8 cellular contexts compared by ENCODE assay signal in genomic region chr7:123533929-123534382, GRCh38. TPM values are rescaled to one million over a fixed set of nuclear protein-coding genes. Genes with fewer than 3 reads are reported as not detected.
A peak's percentile ranks its signal among the peaks of the same experiment; 100 is the strongest.
DNase-seq lines count a peak whose midpoint lies in the region; ATAC-seq and TF ChIP-seq lines count a peak whose summit lies in the region.

No MANE protein-coding gene starts in this region.

- CTCF ChIA-PET in CD4-positive, alpha-beta memory T cell (lab: Charles Lee; ENCODE audit: partially characterized antibody), result interaction anchor here (1.6 to 3.0 kb wide), 3 partner anchors 23 to 41 kb away, joined by 4 to 49 read pairs (median 24); partner anchors contain the start of gene NDUFA5
- CTCF ChIA-PET in HEK293T (lab: Yijun Ruan, JAX), result no interaction called here

- intact Hi-C loops in CD4-positive, alpha-beta memory T cell (cut with micrococcal nuclease), result loop anchor here (1.0 to 10.0 kb wide), 3 partner anchors 23 to 1391 kb away; partner anchors contain the start of genes NDUFA5, POT1 and WASL
- intact Hi-C loops in transverse colon (cut with DNase I; ENCODE audit: low total_unique reads), result no loop called here

- peaks cover 26% of the 10 kb centered on the region for H3K4me1 ChIP-seq in CD4-positive, alpha-beta memory T cell (ENCODE audit: insufficient read depth, low read length)
- H3K4me1 ChIP-seq in transverse colon, result peaks cover 0 to 19% (median 6%) of the 10 kb centered on the region in 4 donors

- no peaks in the 10 kb centered on the region for H3K36me3 Mint-ChIP-seq in CD4-positive, alpha-beta memory T cell
- H3K36me3 Mint-ChIP-seq in activated naive CD8-positive, alpha-beta T cell treated with anti-CD3 and anti-CD28 coated beads for 36 hours, result no peaks in the 10 kb centered on the region

- POLR2A ChIA-PET in CD4-positive, alpha-beta memory T cell (lab: Charles Lee; ENCODE audit: partially characterized antibody), result interaction anchor here (1.5 to 2.9 kb wide), 4 partner anchors 21 to 215 kb away, joined by 3 to 34 read pairs (median 10); partner anchors contain the start of genes NDUFA5 and WASL
- POLR2A ChIA-PET in HEK293T (lab: Yijun Ruan, JAX), result interaction anchor here (1.9 kb wide), 1 partner anchor 24 kb away, joined by 5 read pairs; the partner anchor contains the start of gene NDUFA5

- peak overlapping the region; percentile 73 to 95 (median 90) for H3K4me3 Mint-ChIP-seq in CD4-positive, alpha-beta memory T cell
- H3K4me3 Mint-ChIP-seq in activated naive CD8-positive, alpha-beta T cell treated with anti-CD3 and anti-CD28 coated beads for 36 hours, result peak overlapping the region; percentile 86

- H3K9me3 Mint-ChIP-seq in CD4-positive, alpha-beta memory T cell, result peaks cover 0 to 4% (median 0%) of the 10 kb centered on the region in 8 donors
- H3K9me3 Mint-ChIP-seq in activated naive CD8-positive, alpha-beta T cell treated with anti-CD3 and anti-CD28 coated beads for 36 hours, result no peaks in the 10 kb centered on the region

- no peaks in the 10 kb centered on the region for H3K9me3 ChIP-seq in CD4-positive, alpha-beta memory T cell (ENCODE audit: control insufficient read depth in 1 of 2, low read length in 2 of 2)
- no peaks in the 10 kb centered on the region for H3K9me3 ChIP-seq in transverse colon

- peak; percentile 5 for ATAC-seq in GM19452 (IDR thresholded peaks at IDR 0.05; ENCODE audit: unreplicated experiment)
- peak; percentile 11 for ATAC-seq in HG03469 (IDR thresholded peaks at IDR 0.05; ENCODE audit: unreplicated experiment)

- no peaks in the 10 kb centered on the region for H3K36me3 ChIP-seq in CD4-positive, alpha-beta memory T cell (ENCODE audit: insufficient read depth, low read length)
- no peaks in the 10 kb centered on the region for H3K36me3 ChIP-seq in transverse colon

- peaks cover 11 to 29% (median 25%) of the 10 kb centered on the region in 4 donors for H3K4me1 Mint-ChIP-seq in CD4-positive, alpha-beta memory T cell
- peaks cover 24% of the 10 kb centered on the region for H3K4me1 Mint-ChIP-seq in activated naive CD8-positive, alpha-beta T cell treated with anti-CD3 and anti-CD28 coated beads for 36 hours

- H3K4me3 ChIP-seq in CD4-positive, alpha-beta memory T cell (ENCODE audit: low read length in 2 of 2), result peak overlapping the region; percentile 73 to 79
- peak overlapping the region; percentile 49 to 58 (median 53) for H3K4me3 ChIP-seq in transverse colon

- TF ChIP-seq POLR2A in transverse colon (IDR thresholded peaks at IDR 0.05), result no peak

- in situ Hi-C loops in transverse colon (cut with MboI; ENCODE audit: low pct_ligation_motif_present in 1 of 4, low pct_unique_long_range_greater_than_20kb in 1 of 4, low sequenced_read_pairs in 3 of 4), result no loop called here

- peaks cover 6 to 10% of the 10 kb centered on the region in 2 donors for H3K27me3 Mint-ChIP-seq in CD4-positive, alpha-beta memory T cell
- peaks cover 32% of the 10 kb centered on the region for H3K27me3 Mint-ChIP-seq in activated naive CD8-positive, alpha-beta T cell treated with anti-CD3 and anti-CD28 coated beads for 36 hours

- TF ChIP-seq CTCF in transverse colon (IDR thresholded peaks at IDR 0.05), result no peak

- peak overlapping the region; percentile 36 to 96 (median 91) for H3K27ac Mint-ChIP-seq in CD4-positive, alpha-beta memory T cell
- H3K27ac Mint-ChIP-seq in activated naive CD8-positive, alpha-beta T cell treated with anti-CD3 and anti-CD28 coated beads for 36 hours, result no peak overlapping the region

- 0 to 2% methylated on average over 2 to 9 of the region's 9 CpGs for WGBS in transverse colon (ENCODE audit: low coverage in 1 of 2), 2 donors

- peak in 2 of 5 donors; percentile 47 to 53 for DNase-seq in CD4-positive, alpha-beta memory T cell
- no peak for DNase-seq in activated naive CD8-positive, alpha-beta T cell treated with anti-CD3 and anti-CD28 coated beads for 36 hours
- DNase-seq in kidney glomerular epithelial cell (lab: John Stamatoyannopoulos, UW) (peak; percentile 68), transverse colon (no peak), globus pallidus (ENCODE audit: low spot score) (no peak), HEK293T (ENCODE audit: extremely low spot score) (no peak)

- H3K27me3 ChIP-seq in CD4-positive, alpha-beta memory T cell (ENCODE audit: insufficient read depth, low read length), result peaks cover 6% of the 10 kb centered on the region
- peaks cover 42% of the 10 kb centered on the region for H3K27me3 ChIP-seq in transverse colon

- peak overlapping the region; percentile 60 for H3K27ac ChIP-seq in CD4-positive, alpha-beta memory T cell (ENCODE audit: low read depth, low read length)
- peak overlapping the region in 3 of 4 donors; percentile 13 to 93 (median 90) for H3K27ac ChIP-seq in transverse colon

- TF ChIP-seq EP300 in transverse colon (IDR thresholded peaks at IDR 0.05; ENCODE audit: low read depth), result no peak

TF ChIP-seq in HEK293T, 16 proteins besides CTCF, POLR2A, EP300 and RAD21:
- TF ChIP-seq ELF4 (IDR thresholded peaks at IDR 0.05) (no peak), CTBP1 (IDR thresholded peaks at IDR 0.05; ENCODE audit: borderline replicate concordance) (no peak)
TF ChIP-seq in HEK293T: peak in this region for 0.

RNA-seq across cellular contexts. Expression of gene IQUB, which starts 0.4 kb away (rescaled TPM):
- under 1 TPM; 0.14 to 0.49 TPM for total RNA-seq in CD4-positive, alpha-beta memory T cell
- not detected for polyA plus RNA-seq in CD4-positive, alpha-beta memory T cell
- under 1 TPM in 1 of 2 experiments, not detected in 1; 0.06 TPM for total RNA-seq in activated naive CD8-positive, alpha-beta T cell treated with anti-CD3 and anti-CD28 coated beads for 36 hours
- total RNA-seq in transverse colon, result under 1 TPM in 2 of 4 donors, not detected in 2; 0.14 to 0.32 TPM

RNA-seq across cellular contexts. Expression of gene NDUFA5, which starts 23.7 kb away (rescaled TPM):
- total RNA-seq in CD4-positive, alpha-beta memory T cell, result 10 to 100 TPM; 62.7 to 64.6 TPM
- 100 to 1,000 TPM in 1 of 2 donors, 10 to 100 TPM in 1; 80.1 to 108 TPM for polyA plus RNA-seq in CD4-positive, alpha-beta memory T cell
- 10 to 100 TPM; 67.8 to 70.8 TPM for total RNA-seq in activated naive CD8-positive, alpha-beta T cell treated with anti-CD3 and anti-CD28 coated beads for 36 hours
- total RNA-seq in transverse colon, result 10 to 100 TPM; 29.9 to 78.3 (median 56.8) TPM
